In genomic region chr14:89503458-89503996, GRCh38 we compare ENCODE assay signal across 1 cellular context.
TF ChIP-seq lines count a peak whose summit lies in the region.

No MANE protein-coding gene starts in this region.

TF ChIP-seq in GM23338, 12 proteins besides CTCF, POLR2A, EP300 and RAD21:
- TF ChIP-seq STAT1 (IDR thresholded peaks at IDR 0.05; ENCODE audit: unreplicated experiment), result no peak
- no peak for TF ChIP-seq EZH2 (IDR thresholded peaks at IDR 0.05; ENCODE audit: low read depth, unreplicated experiment)
- TF ChIP-seq ZNF331 (CRISPR knock-in tag; IDR thresholded peaks at IDR 0.05; ENCODE audit: low read depth), result no peak
- no peak for TF ChIP-seq EZH2phosphoT487 (IDR thresholded peaks at IDR 0.05; ENCODE audit: unreplicated experiment)
